In the genomic region with DNA sequence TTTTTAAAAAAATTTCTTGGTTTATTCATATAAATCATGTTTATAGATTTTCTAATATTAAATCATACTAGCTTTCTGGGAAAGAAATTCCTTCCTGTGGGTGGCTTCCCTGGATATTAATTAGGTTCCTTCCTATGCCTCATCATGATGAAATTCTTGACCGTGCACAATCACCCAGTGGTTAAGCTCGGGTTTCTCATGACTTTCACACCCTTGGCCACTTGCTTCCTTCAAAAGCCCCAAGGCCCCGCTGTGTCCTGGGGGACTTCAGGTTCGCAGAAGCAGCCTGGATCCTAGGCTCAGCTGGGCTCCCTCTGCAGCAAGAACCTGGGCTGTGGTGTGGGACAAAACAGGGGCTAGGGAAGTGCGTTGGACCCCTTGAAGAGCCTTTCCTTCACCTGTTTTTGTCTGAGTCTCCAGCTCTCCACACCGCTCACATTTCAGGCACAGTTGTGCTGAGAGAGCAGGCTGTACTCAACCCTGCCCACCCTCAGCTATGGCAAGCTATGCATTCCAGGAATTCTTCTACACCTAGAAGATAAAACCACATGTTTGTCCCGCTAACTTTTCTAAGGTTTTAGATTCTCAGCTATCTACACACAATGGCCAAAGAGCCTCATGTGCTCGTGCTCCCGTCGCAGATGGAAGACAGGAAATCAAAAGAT, we compare ENCODE assay signal across 1 cellular context.
TF ChIP-seq lines count a peak whose summit lies in the region.

No MANE protein-coding gene starts in this region.

TF ChIP-seq in H1, 55 proteins besides CTCF, POLR2A, EP300 and RAD21 (continued from another document):
- TF ChIP-seq KDM4A (IDR thresholded peaks at IDR 0.05; ENCODE audit: low read depth, low read length, severe bottlenecking) (no peak), CHD1 (IDR thresholded peaks at IDR 0.05; ENCODE audit: low read depth, low read length) (no peak), SP4 (IDR thresholded peaks at IDR 0.05; ENCODE audit: low read length) (no peak), TAF7 (optimal IDR thresholded peaks at IDR 0.05; ENCODE audit: borderline replicate concordance, low read depth, low read length) (no peak), BRCA1 (IDR thresholded peaks at IDR 0.05; ENCODE audit: low read depth, low read length) (no peak), MAFK (IDR thresholded peaks at IDR 0.05; ENCODE audit: low read depth, low read length) (no peak)
- TF ChIP-seq, protein P1, sequence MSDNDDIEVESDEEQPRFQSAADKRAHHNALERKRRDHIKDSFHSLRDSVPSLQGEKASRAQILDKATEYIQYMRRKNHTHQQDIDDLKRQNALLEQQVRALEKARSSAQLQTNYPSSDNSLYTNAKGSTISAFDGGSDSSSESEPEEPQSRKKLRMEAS (IDR thresholded peaks at IDR 0.05) = peak; percentile 37; the same call in 1 of the 2 replicates
